Comparison of ENCODE assay signal across 8 cellular contexts in the genomic region with DNA sequence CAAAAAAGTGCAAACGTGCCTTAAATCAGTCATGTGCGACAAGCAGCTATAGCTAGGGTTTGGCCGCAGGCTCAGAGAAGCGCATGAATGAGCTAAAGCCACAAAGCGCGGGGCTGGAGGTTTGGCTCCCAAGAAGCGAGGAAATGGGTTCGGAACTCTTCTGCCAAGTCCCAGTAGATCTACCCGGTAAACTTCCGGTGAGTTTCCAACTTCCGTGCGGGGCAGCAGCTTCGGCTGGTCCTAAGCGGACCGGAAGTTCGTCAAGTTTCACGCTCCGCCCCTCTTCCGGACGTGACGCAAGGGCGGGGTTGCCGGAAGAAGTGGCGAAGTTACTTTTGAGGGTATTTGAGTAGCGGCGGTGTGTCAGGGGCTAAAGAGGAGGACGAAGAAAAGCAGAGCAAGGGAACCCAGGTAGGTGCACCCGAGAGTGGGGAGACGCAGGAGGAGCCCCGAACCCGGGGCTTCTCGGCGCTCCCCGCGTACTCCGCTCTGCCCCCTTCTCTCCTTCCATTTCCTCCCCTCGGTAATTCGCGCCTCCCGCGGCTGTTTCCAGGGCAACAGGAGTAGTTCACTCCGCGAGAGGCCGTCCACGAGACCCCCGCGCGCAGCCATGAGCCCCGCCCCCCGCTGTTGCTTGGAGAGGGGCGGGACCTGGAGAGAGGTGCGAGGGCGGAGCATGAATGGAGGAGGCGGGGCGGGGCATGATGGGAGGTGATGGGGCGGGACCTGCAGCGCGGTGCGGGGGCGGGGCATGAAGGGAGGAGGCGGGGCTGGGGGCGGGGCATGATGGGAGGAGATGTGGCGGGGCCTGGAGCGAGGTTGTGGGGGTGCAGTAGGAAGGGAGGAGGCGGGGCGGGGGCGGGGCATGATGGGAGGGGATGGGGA. TPM values are rescaled to one million over a fixed set of nuclear protein-coding genes. Genes with fewer than 3 reads are reported as not detected.
DNase-seq lines count a peak whose midpoint lies in the region; ATAC-seq and TF ChIP-seq lines count a peak whose summit lies in the region.

Gene NR1H2, plus strand, starts transcription at position 292 of the 885 bp plus-strand sequence. CDS start 1,149 bp downstream, outside the sequence.

- no peaks in the 10 kb centered on the region for H3K27me3 Mint-ChIP-seq in IgD-negative memory B cell

- TF ChIP-seq CTCF in mucosa of descending colon (IDR thresholded peaks at IDR 0.05) = no peak

- H3K36me3 ChIP-seq in mucosa of descending colon (ENCODE audit: low read depth) = no peaks in the 10 kb centered on the region

- peak within 1 kb of the TSS; percentile 94 for H3K4me3 ChIP-seq in mucosa of descending colon

- peaks cover 5 to 12% (median 9%) of the 10 kb centered on the region in 3 donors for H3K4me1 Mint-ChIP-seq in IgD-negative memory B cell

- H3K9me3 ChIP-seq in mucosa of descending colon = no peaks in the 10 kb centered on the region

- H3K27ac ChIP-seq in epithelial cell of prostate = peak within 1 kb of the TSS; percentile 96

- ATAC-seq in GM21526 (IDR thresholded peaks at IDR 0.05; ENCODE audit: low FRiP score, unreplicated experiment) = peak; percentile 68
- peak; percentile 97 for ATAC-seq in mucosa of descending colon

- peaks cover 2% of the 10 kb centered on the region for H3K36me3 Mint-ChIP-seq in IgD-negative memory B cell

- H3K4me3 Mint-ChIP-seq in IgD-negative memory B cell = peak within 1 kb of the TSS; percentile 92 to 100 (median 96)

- DNase-seq in D341Med (ENCODE audit: low spot score) = peak; percentile 93
- DNase-seq in OCI-M2 (lab: John Stamatoyannopoulos, UW; ENCODE audit: unreplicated experiment) = peak; percentile 85
- DNase-seq in activated T-cell treated with anti-CD3 and anti-CD28 coated beads for 4 hours = peak; percentile 94
- peak; percentile 92 for DNase-seq in epithelial cell of prostate (ENCODE audit: low read depth, low spot score)
- peak; percentile 96 to 98 (median 97) for DNase-seq in mucosa of descending colon
- peak; percentile 90 for DNase-seq in stimulated activated CD8-positive, alpha-beta memory T cell treated with anti-CD3 and anti-CD28 coated beads, Interleukin-4, amount 100 ng/mL, for 24 hours (ENCODE audit: low read depth)

- peak within 1 kb of the TSS; percentile 96 to 100 (median 100) for H3K27ac Mint-ChIP-seq in IgD-negative memory B cell

- intact Hi-C loops in mucosa of descending colon (cut with DNase I, micrococcal nuclease) = no loop called here

- H3K4me1 ChIP-seq in mucosa of descending colon (ENCODE audit: low read depth) = no peaks in the 10 kb centered on the region

- no peaks in the 10 kb centered on the region for H3K9me3 Mint-ChIP-seq in IgD-negative memory B cell

RNA-seq across cellular contexts. Expression of gene NR1H2, which starts in this region (rescaled TPM):
- 130 TPM for polyA plus RNA-seq in IgD-negative memory B cell
- total RNA-seq in mucosa of descending colon = 10 to 100 TPM; 69.7 to 99.5 (median 85.0) TPM

Comparison
In these comparisons a context has a peak if more than half of its experiments do, and no peak if none do; other contexts are left out.
1. Peak in every context shown above with its lines: DNase-seq, ATAC-seq, H3K4me3 ChIP-seq and H3K27ac ChIP-seq.